1 cellular context compared by ENCODE assay signal in the genomic region with DNA sequence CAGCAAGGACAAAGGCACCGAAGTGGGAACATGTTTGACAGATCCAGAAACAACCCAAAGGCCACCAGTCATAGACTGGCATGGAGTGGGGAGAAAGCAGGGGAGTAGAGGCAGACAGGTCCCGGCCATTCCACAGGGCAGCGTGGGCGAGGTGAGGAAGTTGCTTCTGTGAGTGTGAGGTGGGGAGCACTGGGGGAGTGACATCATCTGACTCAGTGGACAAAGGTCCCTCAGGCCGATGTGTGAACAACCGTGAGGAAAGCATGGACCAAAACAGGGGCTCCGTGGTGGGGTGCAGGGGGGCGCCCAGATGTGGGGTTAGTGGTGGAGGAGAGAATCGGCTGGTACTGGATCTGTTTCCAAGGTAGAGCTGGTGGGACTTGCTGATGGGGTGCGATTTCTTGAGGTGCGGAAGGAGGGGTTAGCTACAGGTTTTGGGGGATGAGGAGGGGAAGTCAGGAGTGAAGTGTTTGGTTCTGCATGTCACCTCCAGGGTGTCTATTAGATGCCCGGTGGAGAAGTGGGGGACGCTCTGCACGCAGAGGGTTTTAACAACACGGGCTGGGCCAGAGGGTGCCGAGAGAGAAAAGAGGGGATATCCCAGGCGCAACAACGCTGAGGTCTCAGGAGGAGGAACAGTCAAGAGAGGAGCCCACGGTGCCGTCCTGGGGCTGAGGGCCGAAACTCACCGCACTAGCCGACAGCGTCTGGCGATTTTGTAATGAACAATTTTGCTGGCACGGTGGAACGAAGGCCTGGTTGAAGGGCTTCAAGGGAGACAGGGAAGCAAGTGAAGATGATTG.
TF ChIP-seq lines count a peak whose summit lies in the region.

No MANE protein-coding gene starts in this region.

TF ChIP-seq in IMR-90, 13 proteins besides CTCF, POLR2A, EP300 and RAD21:
- TF ChIP-seq MXI1 (IDR thresholded peaks at IDR 0.05; ENCODE audit: borderline replicate concordance, low read depth, low read length) (no peak), RFX5 (IDR thresholded peaks at IDR 0.05; ENCODE audit: low read depth, low read length) (no peak), BHLHE40 (IDR thresholded peaks at IDR 0.05; ENCODE audit: low read depth, low read length) (no peak), MAFK (IDR thresholded peaks at IDR 0.05; ENCODE audit: low read depth, low read length) (no peak), CEBPB (IDR thresholded peaks at IDR 0.05; ENCODE audit: low read depth, low read length) (no peak), NFE2L2 (IDR thresholded peaks at IDR 0.05; ENCODE audit: low read depth, low read length) (no peak), CHD1 (IDR thresholded peaks at IDR 0.05; ENCODE audit: low read depth, low read length) (no peak), RCOR1 (IDR thresholded peaks at IDR 0.05; ENCODE audit: insufficient replicate concordance, low read length) (no peak), SMC3 (IDR thresholded peaks at IDR 0.05; ENCODE audit: low read depth, low read length) (no peak), FOS (IDR thresholded peaks at IDR 0.05; ENCODE audit: low read depth, low read length) (no peak), MAZ (IDR thresholded peaks at IDR 0.05; ENCODE audit: borderline replicate concordance, low read depth, low read length) (no peak)
- TF ChIP-seq, protein P1, sequence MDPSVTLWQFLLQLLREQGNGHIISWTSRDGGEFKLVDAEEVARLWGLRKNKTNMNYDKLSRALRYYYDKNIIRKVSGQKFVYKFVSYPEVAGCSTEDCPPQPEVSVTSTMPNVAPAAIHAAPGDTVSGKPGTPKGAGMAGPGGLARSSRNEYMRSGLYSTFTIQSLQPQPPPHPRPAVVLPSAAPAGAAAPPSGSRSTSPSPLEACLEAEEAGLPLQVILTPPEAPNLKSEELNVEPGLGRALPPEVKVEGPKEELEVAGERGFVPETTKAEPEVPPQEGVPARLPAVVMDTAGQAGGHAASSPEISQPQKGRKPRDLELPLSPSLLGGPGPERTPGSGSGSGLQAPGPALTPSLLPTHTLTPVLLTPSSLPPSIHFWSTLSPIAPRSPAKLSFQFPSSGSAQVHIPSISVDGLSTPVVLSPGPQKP (IDR thresholded peaks at IDR 0.05; ENCODE audit: borderline replicate concordance, low read depth, low read length): no peak
- TF ChIP-seq, protein P2, sequence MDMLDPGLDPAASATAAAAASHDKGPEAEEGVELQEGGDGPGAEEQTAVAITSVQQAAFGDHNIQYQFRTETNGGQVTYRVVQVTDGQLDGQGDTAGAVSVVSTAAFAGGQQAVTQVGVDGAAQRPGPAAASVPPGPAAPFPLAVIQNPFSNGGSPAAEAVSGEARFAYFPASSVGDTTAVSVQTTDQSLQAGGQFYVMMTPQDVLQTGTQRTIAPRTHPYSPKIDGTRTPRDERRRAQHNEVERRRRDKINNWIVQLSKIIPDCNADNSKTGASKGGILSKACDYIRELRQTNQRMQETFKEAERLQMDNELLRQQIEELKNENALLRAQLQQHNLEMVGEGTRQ (IDR thresholded peaks at IDR 0.05; ENCODE audit: low read depth, low read length): no peak
